ENCODE assay signal across 8 cellular contexts in genomic region chr11:120613264-120614226, GRCh38.
A peak's percentile ranks its signal among the peaks of the same experiment; 100 is the strongest.
DNase-seq lines count a peak whose midpoint lies in the region; ATAC-seq and TF ChIP-seq lines count a peak whose summit lies in the region.

No MANE protein-coding gene starts in this region.

- no peak overlapping the region for H3K4me2 ChIP-seq in neural progenitor cell

- no peak for TF ChIP-seq POLR2A in adrenal gland (IDR thresholded peaks at IDR 0.05)

- WGBS in adrenal gland, 4 donors, result 73 to 83% (median 77%) methylated on average over 5 to 6 of the region's 6 CpGs

- H3K4me3 ChIP-seq in neural progenitor cell, result no peak overlapping the region
- no peak overlapping the region for H3K4me3 ChIP-seq in adrenal gland

- CTCF ChIA-PET in activated CD4-positive, alpha-beta T cell treated with anti-CD3 and anti-CD28 coated beads, Interleukin-2, amount 10 ng/mL, durations not matched to agents 7 days and 5 days (lab: Charles Lee), result interaction anchor here (1.3 kb wide), 1 partner anchor 12 kb away, joined by 5 read pairs; no protein-coding TSS in a partner anchor
- CTCF ChIA-PET in activated CD4-positive, alpha-beta T cell treated with anti-CD3 and anti-CD28 coated beads for 36 hours (lab: Charles Lee), result interaction anchor here (1.0 kb wide), 1 partner anchor 22 kb away, joined by 3 read pairs; no protein-coding TSS in a partner anchor

- no peak for ATAC-seq in activated CD4-positive, alpha-beta T cell treated with anti-CD3 and anti-CD28 coated beads for 36 hours
- peak; percentile 75 for ATAC-seq in GM21723 (IDR thresholded peaks at IDR 0.05; ENCODE audit: unreplicated experiment)
- peak; percentile 7 for ATAC-seq in HG03439 (IDR thresholded peaks at IDR 0.05; ENCODE audit: unreplicated experiment)

- H3K4me1 Mint-ChIP-seq in activated CD4-positive, alpha-beta T cell treated with anti-CD3 and anti-CD28 coated beads, Interleukin-2, amount 10 ng/mL, durations not matched to agents 7 days and 5 days, result peaks cover 15% of the 10 kb centered on the region
- peaks cover 8% of the 10 kb centered on the region for H3K4me1 Mint-ChIP-seq in activated CD4-positive, alpha-beta T cell treated with anti-CD3 and anti-CD28 coated beads for 36 hours
- H3K4me1 Mint-ChIP-seq in neural progenitor cell, result peaks cover 51% of the 10 kb centered on the region

- no peak for DNase-seq in activated CD4-positive, alpha-beta T cell treated with anti-CD3 and anti-CD28 coated beads, Interleukin-2, amount 10 ng/mL, durations not matched to agents 7 days and 5 days
- no peak for DNase-seq in activated CD4-positive, alpha-beta T cell treated with anti-CD3 and anti-CD28 coated beads for 36 hours
- peak; percentile 26 for DNase-seq in neural progenitor cell (ENCODE audit: low spot score)
- no peak for DNase-seq in NCI-H128 (lab: John Stamatoyannopoulos, UW; ENCODE audit: unreplicated experiment)
- no peak for DNase-seq in NOMO-1 treated with dmso at 0.1 percent for 144 hours (lab: John Stamatoyannopoulos, UW; ENCODE audit: unreplicated experiment)
- no peak for DNase-seq in adrenal gland

- peaks cover 8% of the 10 kb centered on the region for H4K20me1 ChIP-seq in neural progenitor cell (ENCODE audit: low read depth)

- H3K36me3 ChIP-seq in neural progenitor cell, result no peaks in the 10 kb centered on the region
- H3K36me3 ChIP-seq in adrenal gland (replicated peaks in 1 of 2), result no peaks in the 10 kb centered on the region

- H3K4me1 ChIP-seq in neural progenitor cell (peaks cover 14% of the 10 kb centered on the region), adrenal gland (replicated peaks in 1 of 2) (peaks cover 8 to 14% of the 10 kb centered on the region in 2 donors)

- H3K27ac Mint-ChIP-seq in activated CD4-positive, alpha-beta T cell treated with anti-CD3 and anti-CD28 coated beads, Interleukin-2, amount 10 ng/mL, durations not matched to agents 7 days and 5 days, result peak overlapping the region; percentile 39
- no peak overlapping the region for H3K27ac Mint-ChIP-seq in activated CD4-positive, alpha-beta T cell treated with anti-CD3 and anti-CD28 coated beads for 36 hours
- H3K27ac Mint-ChIP-seq in neural progenitor cell, result no peak overlapping the region

- intact Hi-C loops in activated CD4-positive, alpha-beta T cell treated with anti-CD3 and anti-CD28 coated beads for 36 hours (cut with DNase I, micrococcal nuclease), result no loop called here
- intact Hi-C loops in adrenal gland (cut with DNase I), result no loop called here

- H3K4me3 Mint-ChIP-seq in activated CD4-positive, alpha-beta T cell treated with anti-CD3 and anti-CD28 coated beads, Interleukin-2, amount 10 ng/mL, durations not matched to agents 7 days and 5 days, result no peak overlapping the region
- no peak overlapping the region for H3K4me3 Mint-ChIP-seq in activated CD4-positive, alpha-beta T cell treated with anti-CD3 and anti-CD28 coated beads for 36 hours
- H3K4me3 Mint-ChIP-seq in neural progenitor cell, result no peak overlapping the region

- H3F3A ChIP-seq in neural progenitor cell (ENCODE audit: low read depth), result no peaks in the 10 kb centered on the region

- H3K79me2 ChIP-seq in neural progenitor cell (ENCODE audit: low read depth), result no peaks in the 10 kb centered on the region

- H3K9ac ChIP-seq in neural progenitor cell, result no peak overlapping the region

- H3K9me3 ChIP-seq in neural progenitor cell (ENCODE audit: low read depth) (peaks cover 10% of the 10 kb centered on the region), adrenal gland (replicated peaks in 1 of 3) (no peaks in the 10 kb centered on the region)

- no peaks in the 10 kb centered on the region for H3K36me3 Mint-ChIP-seq in activated CD4-positive, alpha-beta T cell treated with anti-CD3 and anti-CD28 coated beads, Interleukin-2, amount 10 ng/mL, durations not matched to agents 7 days and 5 days (ENCODE audit: low read depth)
- peaks cover 1% of the 10 kb centered on the region for H3K36me3 Mint-ChIP-seq in activated CD4-positive, alpha-beta T cell treated with anti-CD3 and anti-CD28 coated beads for 36 hours (ENCODE audit: low read depth)
- H3K36me3 Mint-ChIP-seq in neural progenitor cell, result no peaks in the 10 kb centered on the region

- H3K27ac ChIP-seq in neural progenitor cell (no peak overlapping the region), adrenal gland (no peak overlapping the region)

- POLR2A ChIA-PET in activated CD4-positive, alpha-beta T cell treated with anti-CD3 and anti-CD28 coated beads, Interleukin-2, amount 10 ng/mL, durations not matched to agents 7 days and 5 days (lab: Charles Lee), result no interaction called here
- POLR2A ChIA-PET in activated CD4-positive, alpha-beta T cell treated with anti-CD3 and anti-CD28 coated beads for 36 hours (lab: Charles Lee), result no interaction called here

- peaks cover 8% of the 10 kb centered on the region for H3K9me3 Mint-ChIP-seq in activated CD4-positive, alpha-beta T cell treated with anti-CD3 and anti-CD28 coated beads, Interleukin-2, amount 10 ng/mL, durations not matched to agents 7 days and 5 days
- peaks cover 8% of the 10 kb centered on the region for H3K9me3 Mint-ChIP-seq in activated CD4-positive, alpha-beta T cell treated with anti-CD3 and anti-CD28 coated beads for 36 hours (ENCODE audit: low read depth)
- peaks cover 15% of the 10 kb centered on the region for H3K9me3 Mint-ChIP-seq in neural progenitor cell

- H2AFZ ChIP-seq in neural progenitor cell (replicated peaks), result no peak overlapping the region

- H3K27me3 ChIP-seq in neural progenitor cell (peaks cover 16% of the 10 kb centered on the region), adrenal gland (no peaks in the 10 kb centered on the region)

- H3K27me3 Mint-ChIP-seq in activated CD4-positive, alpha-beta T cell treated with anti-CD3 and anti-CD28 coated beads, Interleukin-2, amount 10 ng/mL, durations not matched to agents 7 days and 5 days, result no peaks in the 10 kb centered on the region
- H3K27me3 Mint-ChIP-seq in activated CD4-positive, alpha-beta T cell treated with anti-CD3 and anti-CD28 coated beads for 36 hours, result peaks cover 10% of the 10 kb centered on the region
- peaks cover 23% of the 10 kb centered on the region for H3K27me3 Mint-ChIP-seq in neural progenitor cell (ENCODE audit: insufficient read depth, low read depth)

- TF ChIP-seq CTCF in neural progenitor cell (IDR thresholded peaks at IDR 0.05) (no peak), adrenal gland (IDR thresholded peaks at IDR 0.05) (no peak)
